In genomic region chr6:106913676-106914280, GRCh38 we compare ENCODE assay signal across 14 cellular contexts.
DNase-seq lines count a peak whose midpoint lies in the region; ATAC-seq and TF ChIP-seq lines count a peak whose summit lies in the region.
"Had no signal": no experiment of that assay in that cellular context is flagged by ENCODE, and none has a peak within 500 bp of the region (broad histone marks: within the 10 kb centered on the region; RNA-seq: fewer than 3 reads in every experiment).

No MANE protein-coding gene starts in this region.

- H3K9me3 Mint-ChIP-seq in WTC11 (peaks cover 30% of the 10 kb centered on the region), CD14-positive monocyte (peaks cover 0 to 8% (median 1%) of the 10 kb centered on the region in 7 donors)
- H3K9me3 Mint-ChIP-seq: activated naive CD8-positive, alpha-beta T cell treated with anti-CD3 and anti-CD28 coated beads, Interleukin-2, amount 10 ng/mL, durations not matched to agents 7 days and 5 days had no signal

- H3K4me1 Mint-ChIP-seq in WTC11 (peaks cover 14% of the 10 kb centered on the region), CD14-positive monocyte (no peaks in the 10 kb centered on the region)
- H3K4me1 Mint-ChIP-seq: activated naive CD8-positive, alpha-beta T cell treated with anti-CD3 and anti-CD28 coated beads, Interleukin-2, amount 10 ng/mL, durations not matched to agents 7 days and 5 days had no signal

- no peak overlapping the region; the same call in 1 of the 2 replicates for H3K27ac Mint-ChIP-seq in WTC11
- no peak overlapping the region for H3K27ac Mint-ChIP-seq in CD14-positive monocyte
- H3K27ac Mint-ChIP-seq: activated naive CD8-positive, alpha-beta T cell treated with anti-CD3 and anti-CD28 coated beads, Interleukin-2, amount 10 ng/mL, durations not matched to agents 7 days and 5 days; naive thymus-derived CD4-positive, alpha-beta T cell had no signal

- H3K4me1 ChIP-seq in esophagus muscularis mucosa: no peaks in the 10 kb centered on the region

- H3K27ac ChIP-seq in esophagus muscularis mucosa (replicated peaks in 1 of 4): no peak overlapping the region
- H3K27ac ChIP-seq: SJCRH30 had no signal

- no peaks in the 10 kb centered on the region for H3K36me3 ChIP-seq in esophagus muscularis mucosa
- H3K36me3 ChIP-seq: SJCRH30 had no signal

- H3K9me3 ChIP-seq in esophagus muscularis mucosa: no peaks in the 10 kb centered on the region

- no peak for TF ChIP-seq EP300 in esophagus muscularis mucosa (IDR thresholded peaks at IDR 0.05)

- POLR2A ChIA-PET in WTC11 (lab: Charles Lee): no interaction called here

- TF ChIP-seq CTCF in esophagus muscularis mucosa (IDR thresholded peaks at IDR 0.05) (no peak), WTC11 (IDR thresholded peaks at IDR 0.05) (no peak), CD14-positive monocyte (IDR thresholded peaks at IDR 0.05) (no peak)

- TF ChIP-seq POLR2A in esophagus muscularis mucosa (IDR thresholded peaks at IDR 0.05; ENCODE audit: low read depth): no peak

- 81% methylated on average over 5 of the region's 5 CpGs for WGBS in esophagus muscularis mucosa

- peak; percentile 68 for ATAC-seq in GM18870 (IDR thresholded peaks at IDR 0.05; ENCODE audit: unreplicated experiment)
- peak; percentile 87 for ATAC-seq in HG03442 (IDR thresholded peaks at IDR 0.05; ENCODE audit: unreplicated experiment)
- no peak for ATAC-seq in WTC11
- ATAC-seq: naive thymus-derived CD4-positive, alpha-beta T cell had no signal

- H3K36me3 Mint-ChIP-seq in WTC11: peaks cover 26% of the 10 kb centered on the region
- no peaks in the 10 kb centered on the region for H3K36me3 Mint-ChIP-seq in CD14-positive monocyte
- H3K36me3 Mint-ChIP-seq: activated naive CD8-positive, alpha-beta T cell treated with anti-CD3 and anti-CD28 coated beads, Interleukin-2, amount 10 ng/mL, durations not matched to agents 7 days and 5 days; naive thymus-derived CD4-positive, alpha-beta T cell had no signal

- intact Hi-C loops in esophagus muscularis mucosa (cut with DNase I): no loop called here
- intact Hi-C loops in CD14-positive monocyte (cut with micrococcal nuclease): no loop called here

- CTCF ChIA-PET in WTC11 (lab: Charles Lee): no interaction called here

- no peak overlapping the region for H3K4me3 ChIP-seq in esophagus muscularis mucosa
- H3K4me3 ChIP-seq: SJCRH30 had no signal

- DNase-seq in DMS53 (lab: John Stamatoyannopoulos, UW) (peak; percentile 67), esophagus muscularis mucosa (ENCODE audit: extremely low spot score) (peak; percentile 47), WTC11 (ENCODE audit: low spot score) (no peak), CD14-positive monocyte (ENCODE audit: low spot score) (no peak), medulla oblongata (ENCODE audit: extremely low spot score) (no peak), NCI-H128 (lab: John Stamatoyannopoulos, UW; ENCODE audit: unreplicated experiment) (no peak)
- DNase-seq: activated CD4-positive, CD25-positive, alpha-beta regulatory T cell treated with anti-CD3 and anti-CD28 coated beads, Interleukin-2, amount 50 U/mL, for 72 hours; activated naive CD8-positive, alpha-beta T cell treated with anti-CD3 and anti-CD28 coated beads, Interleukin-2, amount 10 ng/mL, durations not matched to agents 7 days and 5 days; naive thymus-derived CD4-positive, alpha-beta T cell; NCI-H2029 treated with DMSO at 0.1 percent for 48 hours; SJCRH30; stimulated activated naive CD4-positive, alpha-beta T cell treated with Interleukin-2 at 50 U/mL for 16 hours had no signal

- H3K27me3 Mint-ChIP-seq in WTC11 (ENCODE audit: low read depth) (no peaks in the 10 kb centered on the region), CD14-positive monocyte (ENCODE audit: low read depth in 3 of 3) (peaks cover 2 to 13% (median 2%) of the 10 kb centered on the region in 3 donors)
- H3K27me3 Mint-ChIP-seq: activated naive CD8-positive, alpha-beta T cell treated with anti-CD3 and anti-CD28 coated beads, Interleukin-2, amount 10 ng/mL, durations not matched to agents 7 days and 5 days had no signal

- H3K4me3 Mint-ChIP-seq in WTC11: no peak overlapping the region
- no peak overlapping the region for H3K4me3 Mint-ChIP-seq in CD14-positive monocyte
- H3K4me3 Mint-ChIP-seq: activated naive CD8-positive, alpha-beta T cell treated with anti-CD3 and anti-CD28 coated beads, Interleukin-2, amount 10 ng/mL, durations not matched to agents 7 days and 5 days; naive thymus-derived CD4-positive, alpha-beta T cell had no signal

- no peaks in the 10 kb centered on the region for H3K27me3 ChIP-seq in esophagus muscularis mucosa
- H3K27me3 ChIP-seq: SJCRH30 had no signal

TF ChIP-seq in WTC11, 78 proteins besides CTCF, POLR2A, EP300 and RAD21:
- TF ChIP-seq AR (CRISPR knock-in tag; IDR thresholded peaks at IDR 0.05): no peak
- TF ChIP-seq ETV6 (CRISPR knock-in tag; IDR thresholded peaks at IDR 0.05): no peak

Comparison
In these comparisons a context has a peak if more than half of its experiments do, and no peak if none do; other contexts are left out.
1. DNase-seq: peak in DMS53 (single experiment) and esophagus muscularis mucosa (single experiment); none in WTC11 (single experiment), CD14-positive monocyte (single experiment), medulla oblongata (single experiment) and NCI-H128 (single experiment).